In genomic region chr19:13025819-13026477, GRCh38 we compare ENCODE assay signal across 12 cellular contexts. TPM values are rescaled to one million over a fixed set of nuclear protein-coding genes. Genes with fewer than 3 reads are reported as not detected.
DNase-seq lines count a peak whose midpoint lies in the region; ATAC-seq, FAIRE-seq and TF ChIP-seq lines count a peak whose summit lies in the region.
"Had no signal": no experiment of that assay in that cellular context is flagged by ENCODE, and none has a peak within 500 bp of the region (broad histone marks: within the 10 kb centered on the region; RNA-seq: fewer than 3 reads in every experiment).

No MANE protein-coding gene starts in this region.

- peaks cover 8% of the 10 kb centered on the region for H3K36me3 Mint-ChIP-seq in astrocyte (ENCODE audit: low read depth, unreplicated experiment)

- H3K27ac Mint-ChIP-seq in astrocyte (ENCODE audit: unreplicated experiment), result no peak overlapping the region
- H3K27ac Mint-ChIP-seq: activated B cell treated with CpG ODN at 0.5 μM for 24 hours had no signal

- H3K4me2 ChIP-seq in astrocyte (ENCODE audit: low read length), result peak overlapping the region; percentile 89

- peak overlapping the region; percentile 58 for H3K4me3 Mint-ChIP-seq in astrocyte (ENCODE audit: unreplicated experiment)
- H3K4me3 Mint-ChIP-seq: activated B cell treated with CpG ODN at 0.5 μM for 24 hours had no signal

- H3K9me3 Mint-ChIP-seq in astrocyte (ENCODE audit: unreplicated experiment), result peaks cover 5% of the 10 kb centered on the region
- H3K9me3 Mint-ChIP-seq: activated B cell treated with CpG ODN at 0.5 μM for 24 hours had no signal

- H3K4me1 Mint-ChIP-seq in astrocyte (ENCODE audit: low read depth, unreplicated experiment), result peaks cover 16% of the 10 kb centered on the region

- H3K36me3 ChIP-seq in astrocyte (ENCODE audit: insufficient read depth, low read length) (no peaks in the 10 kb centered on the region), left lung (no peaks in the 10 kb centered on the region)

- peaks cover 89% of the 10 kb centered on the region for H3K27me3 Mint-ChIP-seq in astrocyte (ENCODE audit: low read depth, unreplicated experiment)

- intact Hi-C loops in left lung (cut with DNase I), result no loop called here

- ATAC-seq in left lung (no peak), GM21447 (IDR thresholded peaks at IDR 0.05; ENCODE audit: unreplicated experiment) (no peak)

- no peak for FAIRE-seq in astrocyte (lab: Jason Lieb, UNC)

- peaks cover 45% of the 10 kb centered on the region for H4K20me1 ChIP-seq in astrocyte (ENCODE audit: insufficient read depth, low read length)

- peak overlapping the region; percentile 53 for H3K4me3 ChIP-seq in HFF-Myc (replicated peaks; ENCODE audit: low read depth, low read length)
- peak overlapping the region; percentile 70 for H3K4me3 ChIP-seq in astrocyte (ENCODE audit: insufficient read depth, low read depth, low read length)
- peak overlapping the region; percentile 21 to 33 for H3K4me3 ChIP-seq in left lung

- DNase-seq in HFF-Myc (ENCODE audit: extremely low read depth, low read depth) (no peak), astrocyte (ENCODE audit: low read depth) (no peak), left lung (peak in 1 of 2 donors; percentile 41), substantia nigra (lab: John Stamatoyannopoulos, UW) (peak in 12 of 49 donors; percentile 21 to 67 (median 38)), NCI-H2081 treated with DMSO at 0.1 percent for 48 hours (lab: John Stamatoyannopoulos, UW) (no peak), dedifferentiated amniotic fluid mesenchymal stem cell (ENCODE audit: extremely low spot score) (no peak)
- DNase-seq: activated B cell treated with CpG ODN at 0.5 μM for 24 hours, amniotic stem cell, NCI-H446 treated with DMSO at 0.1 percent for 48 hours had no signal

- H3K9me3 ChIP-seq in astrocyte (ENCODE audit: insufficient read depth, low read depth, low read length) (no peaks in the 10 kb centered on the region), left lung (no peaks in the 10 kb centered on the region)

- H3K4me1 ChIP-seq in astrocyte (ENCODE audit: insufficient read depth, low read length), result peaks cover 52% of the 10 kb centered on the region
- peaks cover 36 to 96% of the 10 kb centered on the region in 2 donors for H3K4me1 ChIP-seq in left lung

- H3K27ac ChIP-seq in astrocyte (ENCODE audit: low read depth, low read length) (peak overlapping the region; percentile 72), left lung (peak overlapping the region; percentile 77 to 94), substantia nigra (ENCODE audit: low read depth, low read length, poor library complexity, severe bottlenecking) (peak overlapping the region; percentile 99)
- H3K27ac ChIP-seq: HL-60 had no signal

- peaks cover 3% of the 10 kb centered on the region for H3K27me3 ChIP-seq in astrocyte (ENCODE audit: insufficient read depth, low read length)
- peaks cover 0 to 26% of the 10 kb centered on the region in 2 donors for H3K27me3 ChIP-seq in left lung

- H3K79me2 ChIP-seq in astrocyte (ENCODE audit: insufficient read depth, low read length), result peaks cover 86% of the 10 kb centered on the region

- no peak for TF ChIP-seq CTCF in HFF-Myc (IDR thresholded peaks at IDR 0.05; ENCODE audit: low read depth, low read length, missing control alignments)
- TF ChIP-seq CTCF in astrocyte (IDR thresholded peaks at IDR 0.05; ENCODE audit: insufficient read depth, low read depth, low read length), result no peak
- TF ChIP-seq CTCF in left lung (IDR thresholded peaks at IDR 0.05), result no peak

- peak overlapping the region; percentile 84 for H3K9ac ChIP-seq in astrocyte (ENCODE audit: low read length)

- no peak overlapping the region for H2AFZ ChIP-seq in astrocyte (ENCODE audit: low read depth, low read length)

RNA-seq across cellular contexts. Expression of gene NFIX, which starts 30.7 kb away (rescaled TPM):
- total RNA-seq in astrocyte (8.4 and 9.6 TPM in 2 replicates), left lung (100 to 1,000 TPM; 166 to 237 TPM)

RNA-seq across cellular contexts. Expression of gene DAND5, which starts 56.6 kb away (rescaled TPM):
- 0.14 TPM in 1 of 2 replicates, not detected in the other for total RNA-seq in astrocyte
- under 1 TPM in 1 of 2 donors, not detected in 1; 0.13 TPM for total RNA-seq in left lung
- total RNA-seq: activated B cell treated with CpG ODN at 0.5 μM for 24 hours, subcutaneous adipose tissue had no signal

Comparison
In these comparisons a context has a peak if more than half of its experiments do, and no peak if none do; other contexts are left out.
1. RNA of gene NFIX, which starts 30.7 kb away (total RNA-seq): 166 to 237 TPM in left lung; 8.4 to 9.6 TPM in astrocyte; every median in the first group is over 10 times any median in the second.
2. Peak in every context shown above with its lines, with median percentiles within 50 percentile points of each other: H3K4me3 ChIP-seq and H3K27ac ChIP-seq.